In genomic region chr1:19484338-19484792, GRCh38 we compare ENCODE assay signal across 8 cellular contexts.
DNase-seq lines count a peak whose midpoint lies in the region; ATAC-seq and TF ChIP-seq lines count a peak whose summit lies in the region.

No MANE protein-coding gene starts in this region.

- no peaks in the 10 kb centered on the region for H3K9me3 ChIP-seq in iPS DF 6.9 (ENCODE audit: control insufficient read depth, insufficient read depth, low read length)

- ATAC-seq in HG03469 (IDR thresholded peaks at IDR 0.05; ENCODE audit: unreplicated experiment) (no peak), GM18505 (IDR thresholded peaks at IDR 0.05; ENCODE audit: unreplicated experiment) (no peak)

- no peaks in the 10 kb centered on the region for H3K36me3 ChIP-seq in iPS DF 6.9 (ENCODE audit: control insufficient read depth, insufficient read depth, low read length)

- peaks cover 24% of the 10 kb centered on the region for H3K4me1 ChIP-seq in iPS DF 6.9 (ENCODE audit: control insufficient read depth, insufficient read depth, low read length)

- peak overlapping the region; percentile 77 for H3K4me3 ChIP-seq in iPS DF 6.9 (ENCODE audit: low read length)

- H3K27me3 ChIP-seq in iPS DF 6.9 (ENCODE audit: control insufficient read depth, insufficient read depth, low read length), result no peaks in the 10 kb centered on the region

- no CpG with 5 or more reads among the region's 32 CpGs for WGBS in iPS DF 6.9 (ENCODE audit: insufficient coverage, insufficient read length)

- no peak overlapping the region for H3K27ac ChIP-seq in iPS DF 6.9 (ENCODE audit: low read length)

- no peak for TF ChIP-seq POLR2A in GM18505 (IDR thresholded peaks at IDR 0.05; ENCODE audit: borderline replicate concordance, extremely low read depth, insufficient read depth, insufficient read length)

- DNase-seq in activated CD4-positive, alpha-beta T cell treated with anti-CD3 and anti-CD28 coated beads for 48 hours, result peak; percentile 56
- no peak for DNase-seq in activated CD4-positive, alpha-beta T cell treated with anti-CD3 and anti-CD28 coated beads, Interleukin-2, amount 50 U/mL, for 4 hours
- DNase-seq in activated effector memory CD4-positive, alpha-beta T cell treated with anti-CD3 and anti-CD28 coated beads, Interleukin-2, amount 50 U/mL, for 16 hours, result peak; percentile 77
- DNase-seq in iPS DF 6.9 (ENCODE audit: low read depth, low spot score), result no peak
- peak; percentile 25 for DNase-seq in stimulated activated CD4-positive, alpha-beta T cell treated with anti-CD3 and anti-CD28 coated beads, Interleukin-4, amount 100 ng/mL, for 24 hours
- DNase-seq in activated CD4-positive, CD25-positive, alpha-beta regulatory T cell treated with anti-CD3 and anti-CD28 coated beads, Interleukin-2, amount 50 U/mL, for 72 hours, result no peak

Comparison
In these comparisons a context has a peak if more than half of its experiments do, and no peak if none do; other contexts are left out.
1. DNase-seq: peak in activated CD4-positive, alpha-beta T cell treated with anti-CD3 and anti-CD28 coated beads for 48 hours (single experiment), activated effector memory CD4-positive, alpha-beta T cell treated with anti-CD3 and anti-CD28 coated beads, Interleukin-2, amount 50 U/mL, for 16 hours (single experiment) and stimulated activated CD4-positive, alpha-beta T cell treated with anti-CD3 and anti-CD28 coated beads, Interleukin-4, amount 100 ng/mL, for 24 hours (single experiment); none in activated CD4-positive, alpha-beta T cell treated with anti-CD3 and anti-CD28 coated beads, Interleukin-2, amount 50 U/mL, for 4 hours (0 of 2), iPS DF 6.9 (single experiment) and activated CD4-positive, CD25-positive, alpha-beta regulatory T cell treated with anti-CD3 and anti-CD28 coated beads, Interleukin-2, amount 50 U/mL, for 72 hours (single experiment).